ENCODE assay signal across 9 cellular contexts in genomic region chr15:70701891-70702568, GRCh38.
A peak's percentile ranks its signal among the peaks of the same experiment; 100 is the strongest.
DNase-seq lines count a peak whose midpoint lies in the region; ATAC-seq, FAIRE-seq and TF ChIP-seq lines count a peak whose summit lies in the region.
"Had no signal": no experiment of that assay in that cellular context is flagged by ENCODE, and none has a peak within 500 bp of the region (broad histone marks: within the 10 kb centered on the region; RNA-seq: fewer than 3 reads in every experiment).

No MANE protein-coding gene starts in this region.

- peaks cover 5% of the 10 kb centered on the region for H4K20me1 ChIP-seq in astrocyte (ENCODE audit: insufficient read depth, low read length)

- no peaks in the 10 kb centered on the region for H3K9me3 ChIP-seq in astrocyte (ENCODE audit: insufficient read depth, low read depth, low read length)
- no peaks in the 10 kb centered on the region for H3K9me3 ChIP-seq in right cardiac atrium (ENCODE audit: control insufficient read depth, low read length)
- no peaks in the 10 kb centered on the region for H3K9me3 ChIP-seq in skeletal muscle tissue (ENCODE audit: control insufficient read depth in 3 of 3, low read length in 3 of 3)

- intact Hi-C loops in right cardiac atrium (cut with DNase I) = loop anchor here in 1 of 4 donors (10.0 kb wide), 1 partner anchor 63 kb away; the partner anchor contains the start of gene UACA

- peaks cover 2% of the 10 kb centered on the region for H3K36me3 ChIP-seq in astrocyte (ENCODE audit: insufficient read depth, low read length)
- H3K36me3 ChIP-seq in skeletal muscle tissue (ENCODE audit: control insufficient read depth in 3 of 3, insufficient read depth in 3 of 3, low read length in 3 of 3) = peaks cover 0 to 3% (median 3%) of the 10 kb centered on the region in 3 donors

- H3K36me3 Mint-ChIP-seq in astrocyte (ENCODE audit: low read depth, unreplicated experiment) = peaks cover 1% of the 10 kb centered on the region
- H3K36me3 Mint-ChIP-seq in activated T-cell treated with anti-CD3 and anti-CD28 coated beads, Interleukin-2, amount 50 U/mL, for 72 hours (ENCODE audit: insufficient read depth in 2 of 2) = no peaks in the 10 kb centered on the region

- DNase-seq in HCEC 1CT (peak; percentile 59), astrocyte (ENCODE audit: low read depth) (peak; percentile 77), right cardiac atrium (peak in 1 of 3 donors; percentile 47)
- DNase-seq in activated T-cell treated with anti-CD3 and anti-CD28 coated beads, Interleukin-2, amount 50 U/mL, for 72 hours = no peak

- H3K27me3 Mint-ChIP-seq in astrocyte (ENCODE audit: low read depth, unreplicated experiment) = no peaks in the 10 kb centered on the region
- H3K27me3 Mint-ChIP-seq in activated T-cell treated with anti-CD3 and anti-CD28 coated beads, Interleukin-2, amount 50 U/mL, for 72 hours (ENCODE audit: low read depth) = peaks cover 48% of the 10 kb centered on the region

- peak; percentile 68 to 82 for ATAC-seq in right cardiac atrium
- no peak for ATAC-seq in GM18520 (IDR thresholded peaks at IDR 0.05; ENCODE audit: unreplicated experiment)
- ATAC-seq in activated T-cell treated with anti-CD3 and anti-CD28 coated beads, Interleukin-2, amount 50 U/mL, for 72 hours (replicated peaks in 1 of 2) = no peak
- ATAC-seq in HG03432 (IDR thresholded peaks at IDR 0.05; ENCODE audit: unreplicated experiment) = no peak
- ATAC-seq in GM21390 (IDR thresholded peaks at IDR 0.05; ENCODE audit: unreplicated experiment) = no peak

- H3K4me1 ChIP-seq in astrocyte (ENCODE audit: insufficient read depth, low read length) (peaks cover 59% of the 10 kb centered on the region), right cardiac atrium (ENCODE audit: control insufficient read depth, insufficient read depth, low read length) (peaks cover 9% of the 10 kb centered on the region), skeletal muscle tissue (ENCODE audit: control insufficient read depth in 3 of 3, insufficient read depth in 3 of 3, low read length in 3 of 3) (peaks cover 26 to 39% (median 29%) of the 10 kb centered on the region in 3 donors)

- peak overlapping the region; percentile 52 for H3K4me3 ChIP-seq in astrocyte (ENCODE audit: insufficient read depth, low read depth, low read length)
- H3K4me3 ChIP-seq in right cardiac atrium (ENCODE audit: low read length) = peak overlapping the region; percentile 38
- H3K4me3 ChIP-seq in skeletal muscle tissue (ENCODE audit: low read length in 3 of 3) = peak overlapping the region; percentile 62 to 67 (median 64)

- H3K27ac ChIP-seq in astrocyte (ENCODE audit: low read depth, low read length) = peak overlapping the region; percentile 80
- H3K27ac ChIP-seq in right cardiac atrium (ENCODE audit: low read length) = peak overlapping the region; percentile 84
- peak overlapping the region; percentile 65 for H3K27ac ChIP-seq in skeletal muscle tissue (ENCODE audit: low read depth, low read length)

- FAIRE-seq in astrocyte (lab: Jason Lieb, UNC) = peak; percentile 74
- FAIRE-seq: frontal cortex had no signal

- no peaks in the 10 kb centered on the region for H3K9me3 Mint-ChIP-seq in astrocyte (ENCODE audit: unreplicated experiment)
- no peaks in the 10 kb centered on the region for H3K9me3 Mint-ChIP-seq in activated T-cell treated with anti-CD3 and anti-CD28 coated beads, Interleukin-2, amount 50 U/mL, for 72 hours

- H3K4me2 ChIP-seq in astrocyte (ENCODE audit: low read length) = peak overlapping the region; percentile 83

- H3K9ac ChIP-seq in astrocyte (ENCODE audit: low read length) (peak overlapping the region; percentile 74), skeletal muscle tissue (ENCODE audit: low read depth in 1 of 3, low read length in 3 of 3) (peak overlapping the region; percentile 60 to 75 (median 69))

- peak overlapping the region; percentile 93 for H3K27ac Mint-ChIP-seq in astrocyte (ENCODE audit: unreplicated experiment)
- no peak overlapping the region for H3K27ac Mint-ChIP-seq in activated T-cell treated with anti-CD3 and anti-CD28 coated beads, Interleukin-2, amount 50 U/mL, for 72 hours

- no peak overlapping the region for H2AFZ ChIP-seq in astrocyte (ENCODE audit: low read depth, low read length)

- TF ChIP-seq CTCF in astrocyte (IDR thresholded peaks at IDR 0.05; ENCODE audit: insufficient read depth, low read depth, low read length) = no peak

- peaks cover 86% of the 10 kb centered on the region for H3K79me2 ChIP-seq in astrocyte (ENCODE audit: insufficient read depth, low read length)

- peak overlapping the region; percentile 15 for H3K4me3 Mint-ChIP-seq in astrocyte (ENCODE audit: unreplicated experiment)
- H3K4me3 Mint-ChIP-seq in activated T-cell treated with anti-CD3 and anti-CD28 coated beads, Interleukin-2, amount 50 U/mL, for 72 hours = no peak overlapping the region

- no peaks in the 10 kb centered on the region for H3K27me3 ChIP-seq in astrocyte (ENCODE audit: insufficient read depth, low read length)
- no peaks in the 10 kb centered on the region for H3K27me3 ChIP-seq in right cardiac atrium (ENCODE audit: control insufficient read depth, insufficient read depth)
- H3K27me3 ChIP-seq in skeletal muscle tissue (ENCODE audit: control insufficient read depth in 3 of 3, insufficient read depth in 3 of 3, low read length in 3 of 3) = no peaks in the 10 kb centered on the region

- peaks cover 73% of the 10 kb centered on the region for H3K4me1 Mint-ChIP-seq in astrocyte (ENCODE audit: low read depth, unreplicated experiment)
- H3K4me1 Mint-ChIP-seq in activated T-cell treated with anti-CD3 and anti-CD28 coated beads, Interleukin-2, amount 50 U/mL, for 72 hours (ENCODE audit: low read depth) = no peaks in the 10 kb centered on the region

- WGBS in right cardiac atrium = 12% methylated on average over 9 of the region's 9 CpGs

Comparison
In these comparisons a context has a peak if more than half of its experiments do, and no peak if none do; other contexts are left out.
1. DNase-seq: peak in HCEC 1CT (single experiment) and astrocyte (single experiment); none in activated T-cell treated with anti-CD3 and anti-CD28 coated beads, Interleukin-2, amount 50 U/mL, for 72 hours (0 of 2).
2. ATAC-seq: peak in right cardiac atrium (2 of 2); none in GM18520 (single experiment), activated T-cell treated with anti-CD3 and anti-CD28 coated beads, Interleukin-2, amount 50 U/mL, for 72 hours (0 of 2), HG03432 (single experiment) and GM21390 (single experiment).
3. Peak in every context shown above with its lines, with median percentiles within 50 percentile points of each other: H3K27ac ChIP-seq and H3K4me3 ChIP-seq.